In genomic region chr1:115706774-115707425, GRCh38 we compare ENCODE assay signal across 9 cellular contexts.
A peak's percentile ranks its signal among the peaks of the same experiment; 100 is the strongest.
DNase-seq lines count a peak whose midpoint lies in the region; ATAC-seq, FAIRE-seq and TF ChIP-seq lines count a peak whose summit lies in the region.
"Had no signal": no experiment of that assay in that cellular context is flagged by ENCODE, and none has a peak within 500 bp of the region (broad histone marks: within the 10 kb centered on the region; RNA-seq: fewer than 3 reads in every experiment).

No MANE protein-coding gene starts in this region.

- H3K27ac ChIP-seq in SK-N-SH (ENCODE audit: low read depth in 2 of 2, low read length in 1 of 2) (no peak overlapping the region), gastroesophageal sphincter (no peak overlapping the region)

- H2AFZ ChIP-seq in SK-N-SH (ENCODE audit: low read depth) = no peak overlapping the region

- H3K9me2 ChIP-seq in SK-N-SH = no peaks in the 10 kb centered on the region

- no peaks in the 10 kb centered on the region; a peak in 1 of 4 replicates for H3K4me1 ChIP-seq in SK-N-SH (ENCODE audit: control insufficient read depth in 1 of 2, insufficient read depth in 2 of 2, low read depth in 1 of 2, low read length in 1 of 2)
- H3K4me1 ChIP-seq in gastroesophageal sphincter = peaks cover 0 to 11% (median 0%) of the 10 kb centered on the region in 3 donors

- H4K20me1 ChIP-seq in SK-N-SH (ENCODE audit: insufficient read depth) = no peaks in the 10 kb centered on the region

- no peak overlapping the region; a peak in 1 of 4 replicates for H3K4me3 ChIP-seq in SK-N-SH (ENCODE audit: low read depth in 2 of 2, low read length in 1 of 2)
- H3K4me3 ChIP-seq in gastroesophageal sphincter = no peak overlapping the region

- TF ChIP-seq EP300 in SK-N-SH (IDR thresholded peaks at IDR 0.05; ENCODE audit: borderline replicate concordance in 1 of 2, low read depth in 1 of 2, low read length in 1 of 2) (no peak), gastroesophageal sphincter (IDR thresholded peaks at IDR 0.05) (no peak)

- H3F3A ChIP-seq in SK-N-SH (replicated peaks; ENCODE audit: insufficient read depth) = no peaks in the 10 kb centered on the region

- H3K36me3 ChIP-seq in SK-N-SH (replicated peaks in 1 of 2; ENCODE audit: control insufficient read depth in 1 of 2, insufficient read depth in 2 of 2, low read length in 1 of 2) = no peaks in the 10 kb centered on the region
- peaks cover 0 to 27% of the 10 kb centered on the region in 2 donors for H3K36me3 ChIP-seq in gastroesophageal sphincter

- POLR2A ChIA-PET in SK-N-SH (lab: Yijun Ruan, JAX) = interaction anchor here (0.8 kb wide), 1 partner anchor 9 kb away, joined by 4 read pairs; no protein-coding TSS in a partner anchor

- intact Hi-C loops in posterior vena cava (cut with DNase I) = no loop called here

- TF ChIP-seq CTCF in SK-N-SH (IDR thresholded peaks at IDR 0.05) (peak; percentile 76), gastroesophageal sphincter (IDR thresholded peaks at IDR 0.05) (peak in 3 of 4 experiments; percentile 48 to 67 (median 55))

- H3K9ac ChIP-seq in SK-N-SH = no peak overlapping the region

- no peak for TF ChIP-seq POLR2A in GM12891 (IDR thresholded peaks at IDR 0.05; ENCODE audit: low read depth, low read length)
- no peak for TF ChIP-seq POLR2A in gastroesophageal sphincter (IDR thresholded peaks at IDR 0.05)

- CTCF ChIA-PET in SK-N-SH (lab: Yijun Ruan, JAX) = interaction anchor here (0.6 to 3.1 kb wide), 31 partner anchors 10 to 1373 kb away, joined by 3 to 55 read pairs (median 4); partner anchors contain the start of gene VANGL1

- H3K4me2 ChIP-seq in SK-N-SH = no peak overlapping the region

- H3K27me3 ChIP-seq in SK-N-SH (ENCODE audit: insufficient read depth) (no peaks in the 10 kb centered on the region; the same call in 1 of the 2 replicates), gastroesophageal sphincter (no peaks in the 10 kb centered on the region)

- no peak for ATAC-seq in gastroesophageal sphincter

- FAIRE-seq in GM12891 (lab: Jason Lieb, UNC) = no peak
- FAIRE-seq: frontal cortex had no signal

- 25% methylated on average over 6 of the region's 7 CpGs for WGBS in SK-N-SH (ENCODE audit: low lambda C conversion rate)
- WGBS in gastroesophageal sphincter (ENCODE audit: low coverage in 1 of 2), 2 donors = 29 to 52% methylated on average over 4 to 7 of the region's 7 CpGs

- no peaks in the 10 kb centered on the region for H3K79me2 ChIP-seq in SK-N-SH (ENCODE audit: insufficient read depth)

- TF ChIP-seq RAD21 in SK-N-SH (IDR thresholded peaks at IDR 0.05; ENCODE audit: low read length) = peak; percentile 47

- DNase-seq in AG08396 (ENCODE audit: low spot score) (peak; percentile 24), GM12891 (ENCODE audit: insufficient read length, low spot score) (peak; percentile 28), LoVo (ENCODE audit: low spot score) (peak; percentile 42), SK-N-SH (peak; percentile 45), renal cortical epithelial cell (ENCODE audit: low read depth) (peak; percentile 50), UCSD-AML1 (lab: John Stamatoyannopoulos, UW; ENCODE audit: unreplicated experiment) (no peak), posterior vena cava (ENCODE audit: low spot score) (no peak)

- H3K9me3 ChIP-seq in SK-N-SH (no peaks in the 10 kb centered on the region), gastroesophageal sphincter (no peaks in the 10 kb centered on the region)

TF ChIP-seq in GM12891, 5 proteins besides CTCF, POLR2A, EP300 and RAD21:
- TF ChIP-seq POU2F2 (IDR thresholded peaks at IDR 0.05; ENCODE audit: low read depth, low read length) (no peak), POLR2AphosphoS5 (IDR thresholded peaks at IDR 0.05; ENCODE audit: low read depth, low read length) (no peak)

TF ChIP-seq in SK-N-SH, 30 proteins besides CTCF, POLR2A, EP300 and RAD21:
- no peak for TF ChIP-seq MEF2A (IDR thresholded peaks at IDR 0.05; ENCODE audit: borderline replicate concordance, low read depth)
- TF ChIP-seq IRF3 (IDR thresholded peaks at IDR 0.05; ENCODE audit: low read depth, low read length) = no peak
- TF ChIP-seq EZH2phosphoT487 (IDR thresholded peaks at IDR 0.05; ENCODE audit: borderline replicate concordance, low read depth) = no peak
- TF ChIP-seq PBX3 (IDR thresholded peaks at IDR 0.05) = no peak
- peak; percentile 51 for TF ChIP-seq SMC3 (IDR thresholded peaks at IDR 0.05; ENCODE audit: low read depth, low read length)
- no peak for TF ChIP-seq GATA2 (CRISPR knock-in tag; IDR thresholded peaks at IDR 0.05)
- no peak for TF ChIP-seq MXI1 (IDR thresholded peaks at IDR 0.05; ENCODE audit: low read depth, low read length)
- TF ChIP-seq TCF12 (IDR thresholded peaks at IDR 0.05) = no peak
TF ChIP-seq in SK-N-SH: peak in this region for 1.

Comparison
In these comparisons a context has a peak if more than half of its experiments do, and no peak if none do; other contexts are left out.
1. DNase-seq: peak in AG08396 (single experiment), GM12891 (single experiment), LoVo (single experiment), SK-N-SH (single experiment) and renal cortical epithelial cell (single experiment); none in UCSD-AML1 (single experiment) and posterior vena cava (single experiment).